20 cellular contexts compared by ENCODE assay signal in the genomic region with DNA sequence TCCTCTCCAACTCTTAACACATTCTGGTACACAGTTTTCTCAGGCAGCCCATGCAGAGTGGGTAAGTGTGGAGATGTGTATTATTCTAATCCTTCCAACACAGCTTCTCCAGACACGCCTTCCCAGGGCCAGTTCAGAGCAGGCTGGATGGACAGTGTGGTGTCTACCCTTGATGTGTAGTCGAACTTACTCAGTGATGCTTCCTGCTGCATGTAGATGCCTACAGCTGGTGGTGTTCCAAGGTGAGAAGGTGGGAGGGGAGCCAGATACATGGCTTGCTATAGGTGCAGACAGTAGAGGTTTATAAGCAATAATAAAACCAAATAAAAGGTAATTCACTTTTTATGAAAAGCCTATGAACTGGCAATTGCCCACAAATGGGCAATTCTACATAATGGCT.
"Had no signal": no experiment of that assay in that cellular context is flagged by ENCODE, and none has a peak within 500 bp of the region (broad histone marks: within the 10 kb centered on the region; RNA-seq: fewer than 3 reads in every experiment).

No MANE protein-coding gene starts in this region.

- FAIRE-seq: urothelium cell line had no signal

- H3K36me3 ChIP-seq: esophagus squamous epithelium, neutrophil, thoracic aorta had no signal

- H3K27me3 ChIP-seq: esophagus squamous epithelium had no signal

- H3K4me3 ChIP-seq: esophagus squamous epithelium, lung, psoas muscle, thoracic aorta had no signal

- DNase-seq: effector memory CD4-positive, alpha-beta T cell; esophagus squamous epithelium; foreskin fibroblast; immature natural killer cell; left cardiac atrium; left ventricle myocardium superior; mesendoderm; naive thymus-derived CD8-positive, alpha-beta T cell; psoas muscle; retina; stimulated activated CD4-positive, alpha-beta T cell treated with anti-CD3 and anti-CD28 coated beads, Interleukin-2, amount 100 ng/mL, for 24 hours; stimulated activated CD4-positive, alpha-beta T cell treated with anti-CD3 and anti-CD28 coated beads, Interleukin-4, amount 100 ng/mL, for 4 hours; stimulated activated naive B cell treated with anti-CD40 and anti-IgM and Interleukin-4, amounts not matched to agents 10 μg/mL and 1 μg/mL and 100 μg/mL, for 72 hours; stimulated activated naive CD8-positive, alpha-beta T cell treated with anti-CD3 and anti-CD28 coated beads, Interleukin-15, amount 100 ng/mL, for 72 hours had no signal

- H3K27ac ChIP-seq: epithelial cell of prostate, esophagus squamous epithelium, neutrophil, psoas muscle, thoracic aorta had no signal

- H3K9me3 ChIP-seq: neutrophil, thoracic aorta had no signal

- ATAC-seq: left cardiac atrium; left ventricle myocardium superior; naive thymus-derived CD8-positive, alpha-beta T cell; sciatic nerve; stimulated activated naive B cell treated with anti-CD40 and anti-IgM and Interleukin-4, amounts not matched to agents 10 μg/mL and 1 μg/mL and 100 μg/mL, for 72 hours; stimulated activated naive CD8-positive, alpha-beta T cell treated with anti-CD3 and anti-CD28 coated beads, Interleukin-15, amount 100 ng/mL, for 72 hours had no signal
